1 cellular context compared by ENCODE assay signal in the genomic region with DNA sequence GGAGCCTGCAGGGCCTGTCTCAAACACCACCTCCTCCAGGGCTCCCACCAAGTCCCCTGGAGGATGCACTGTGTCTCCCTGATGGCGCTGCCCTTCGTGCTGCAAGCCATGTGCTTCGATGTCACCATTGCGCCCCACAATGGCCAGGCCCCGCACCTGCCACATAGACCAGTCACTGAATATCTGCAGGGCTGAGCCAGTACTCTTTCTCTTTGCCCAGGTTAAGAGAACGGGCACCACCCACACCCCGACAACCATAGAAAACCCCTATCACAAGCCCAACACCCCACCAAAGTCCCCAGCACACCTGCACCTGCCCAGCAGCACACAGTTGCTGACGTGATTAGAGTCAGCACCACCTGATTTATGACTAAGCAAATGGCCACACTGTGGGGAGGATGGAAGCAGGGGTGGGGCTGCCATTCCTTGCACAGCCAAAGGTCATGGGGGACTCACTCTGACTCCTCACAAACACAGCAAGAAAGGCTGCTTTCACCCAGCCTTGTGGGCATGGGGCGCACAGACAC.
A peak's percentile ranks its signal among the peaks of the same experiment; 100 is the strongest.
TF ChIP-seq lines count a peak whose summit lies in the region.

No MANE protein-coding gene starts in this region.

TF ChIP-seq in K562, 482 proteins besides CTCF, POLR2A, EP300 and RAD21 (continued from another document):
- TF ChIP-seq, protein P1, sequence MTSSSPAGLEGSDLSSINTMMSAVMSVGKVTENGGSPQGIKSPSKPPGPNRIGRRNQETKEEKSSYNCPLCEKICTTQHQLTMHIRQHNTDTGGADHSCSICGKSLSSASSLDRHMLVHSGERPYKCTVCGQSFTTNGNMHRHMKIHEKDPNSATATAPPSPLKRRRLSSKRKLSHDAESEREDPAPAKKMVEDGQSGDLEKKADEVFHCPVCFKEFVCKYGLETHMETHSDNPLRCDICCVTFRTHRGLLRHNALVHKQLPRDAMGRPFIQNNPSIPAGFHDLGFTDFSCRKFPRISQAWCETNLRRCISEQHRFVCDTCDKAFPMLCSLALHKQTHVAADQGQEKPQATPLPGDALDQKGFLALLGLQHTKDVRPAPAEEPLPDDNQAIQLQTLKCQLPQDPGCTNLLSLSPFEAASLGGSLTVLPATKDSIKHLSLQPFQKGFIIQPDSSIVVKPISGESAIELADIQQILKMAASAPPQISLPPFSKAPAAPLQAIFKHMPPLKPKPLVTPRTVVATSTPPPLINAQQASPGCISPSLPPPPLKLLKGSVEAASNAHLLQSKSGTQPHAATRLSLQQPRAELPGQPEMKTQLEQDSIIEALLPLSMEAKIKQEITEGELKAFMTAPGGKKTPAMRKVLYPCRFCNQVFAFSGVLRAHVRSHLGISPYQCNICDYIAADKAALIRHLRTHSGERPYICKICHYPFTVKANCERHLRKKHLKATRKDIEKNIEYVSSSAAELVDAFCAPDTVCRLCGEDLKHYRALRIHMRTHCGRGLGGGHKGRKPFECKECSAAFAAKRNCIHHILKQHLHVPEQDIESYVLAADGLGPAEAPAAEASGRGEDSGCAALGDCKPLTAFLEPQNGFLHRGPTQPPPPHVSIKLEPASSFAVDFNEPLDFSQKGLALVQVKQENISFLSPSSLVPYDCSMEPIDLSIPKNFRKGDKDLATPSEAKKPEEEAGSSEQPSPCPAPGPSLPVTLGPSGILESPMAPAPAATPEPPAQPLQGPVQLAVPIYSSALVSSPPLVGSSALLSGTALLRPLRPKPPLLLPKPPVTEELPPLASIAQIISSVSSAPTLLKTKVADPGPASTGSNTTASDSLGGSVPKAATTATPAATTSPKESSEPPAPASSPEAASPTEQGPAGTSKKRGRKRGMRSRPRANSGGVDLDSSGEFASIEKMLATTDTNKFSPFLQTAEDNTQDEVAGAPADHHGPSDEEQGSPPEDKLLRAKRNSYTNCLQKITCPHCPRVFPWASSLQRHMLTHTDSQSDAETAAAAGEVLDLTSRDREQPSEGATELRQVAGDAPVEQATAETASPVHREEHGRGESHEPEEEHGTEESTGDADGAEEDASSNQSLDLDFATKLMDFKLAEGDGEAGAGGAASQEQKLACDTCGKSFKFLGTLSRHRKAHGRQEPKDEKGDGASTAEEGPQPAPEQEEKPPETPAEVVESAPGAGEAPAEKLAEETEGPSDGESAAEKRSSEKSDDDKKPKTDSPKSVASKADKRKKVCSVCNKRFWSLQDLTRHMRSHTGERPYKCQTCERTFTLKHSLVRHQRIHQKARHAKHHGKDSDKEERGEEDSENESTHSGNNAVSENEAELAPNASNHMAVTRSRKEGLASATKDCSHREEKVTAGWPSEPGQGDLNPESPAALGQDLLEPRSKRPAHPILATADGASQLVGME (CRISPR knock-in tag; IDR thresholded peaks at IDR 0.05), result no peak
- TF ChIP-seq BRCA1 (IDR thresholded peaks at IDR 0.05) (no peak), BRCA1 (CRISPR knock-in tag; IDR thresholded peaks at IDR 0.05) (no peak), ZNF586 (CRISPR knock-in tag; conservative IDR thresholded peaks at IDR 0.05) (no peak), ZNF79 (CRISPR knock-in tag; IDR thresholded peaks at IDR 0.05; ENCODE audit: low read depth) (no peak), TCFL5 (CRISPR knock-in tag; conservative IDR thresholded peaks at IDR 0.05) (no peak), MEIS2 (IDR thresholded peaks at IDR 0.05; ENCODE audit: partially characterized antibody) (peak; percentile 42), GABPA (tag; conservative IDR thresholded peaks at IDR 0.05; ENCODE audit: low read depth) (no peak)
- TF ChIP-seq, protein P2, sequence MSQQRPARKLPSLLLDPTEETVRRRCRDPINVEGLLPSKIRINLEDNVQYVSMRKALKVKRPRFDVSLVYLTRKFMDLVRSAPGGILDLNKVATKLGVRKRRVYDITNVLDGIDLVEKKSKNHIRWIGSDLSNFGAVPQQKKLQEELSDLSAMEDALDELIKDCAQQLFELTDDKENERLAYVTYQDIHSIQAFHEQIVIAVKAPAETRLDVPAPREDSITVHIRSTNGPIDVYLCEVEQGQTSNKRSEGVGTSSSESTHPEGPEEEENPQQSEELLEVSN (IDR thresholded peaks at IDR 0.05; ENCODE audit: borderline replicate concordance in 1 of 2, extremely low read depth in 1 of 2, insufficient read depth in 1 of 2, insufficient read length in 1 of 2, low read depth in 1 of 2, low read length in 1 of 2, poor library complexity in 1 of 2, severe bottlenecking in 1 of 2), result peak in 1 of 2 experiments; percentile 45
